ENCODE assay signal across 35 cellular contexts in genomic region chr7:44681645-44682044, GRCh38.
"Had no signal": no experiment of that assay in that cellular context is flagged by ENCODE, and none has a peak within 500 bp of the region (broad histone marks: within the 10 kb centered on the region; RNA-seq: fewer than 3 reads in every experiment).

No MANE protein-coding gene starts in this region.

- H3K9me3 ChIP-seq: adrenal gland, body of pancreas, breast epithelium, MG63, Peyer's patch had no signal

- H3K27ac Mint-ChIP-seq: activated B cell treated with CpG ODN at 0.5 μM for 24 hours; activated CD8-positive, alpha-beta T cell treated with anti-CD3 and anti-CD28 coated beads for 36 hours; activated naive CD4-positive, alpha-beta T cell treated with anti-CD3 and anti-CD28 coated beads for 36 hours; activated T-cell treated with anti-CD3 and anti-CD28 coated beads, Interleukin-2, amount 50 U/mL, for 72 hours; activated T-helper 2 cell treated with anti-CD3 and anti-CD28 coated beads, Interferon-gamma antibody, Interleukin-2, Interleukin-4, amounts not matched to agents 10 μg/mL and 5 μg/mL and 100 μg/mL, durations not matched to agents 14 hours and 24 hours and 36 hours had no signal

- H3K36me3 Mint-ChIP-seq: activated naive CD4-positive, alpha-beta T cell treated with anti-CD3 and anti-CD28 coated beads, Interleukin-2, amount 50 U/mL, for 72 hours had no signal

- H3K4me1 ChIP-seq: body of pancreas, breast epithelium, Peyer's patch had no signal

- H3K4me1 Mint-ChIP-seq: activated B cell treated with CpG ODN at 0.5 μM for 24 hours, T-cell had no signal

- H3K36me3 ChIP-seq: breast epithelium had no signal

- H3K4me3 ChIP-seq: adrenal gland, body of pancreas, breast epithelium, MG63, Peyer's patch had no signal

- H3K27me3 ChIP-seq: adrenal gland, body of pancreas, breast epithelium, MG63, Peyer's patch had no signal

- H3K27ac ChIP-seq: body of pancreas, breast epithelium, Peyer's patch had no signal

- DNase-seq: activated B cell treated with CpG ODN at 0.5 μM for 24 hours; activated CD4-positive, alpha-beta T cell treated with anti-CD3 and anti-CD28 coated beads for 4 hours; activated CD4-positive, alpha-beta T cell treated with anti-CD3 and anti-CD28 coated beads, Interleukin-2, amount 50 U/mL, for 1 hour; activated CD4-positive, CD25-positive, alpha-beta regulatory T cell treated with anti-CD3 and anti-CD28 coated beads, Interleukin-2, amount 50 U/mL, for 72 hours; activated CD8-positive, alpha-beta T cell treated with anti-CD3 and anti-CD28 coated beads for 36 hours; activated gamma-delta T cell treated with Interleukin-2 at 50 U/mL for 16 hours; activated naive CD4-positive, alpha-beta T cell treated with anti-CD3 and anti-CD28 coated beads for 36 hours; activated T-cell treated with anti-CD3 and anti-CD28 coated beads, Interleukin-2, amount 50 U/mL, for 1 hour; activated T-cell treated with anti-CD3 and anti-CD28 coated beads, Interleukin-2, amount 50 U/mL, for 72 hours; body of pancreas; Kasumi-1; KG1; MG63; NCI-H1048; NCI-H1105 treated with DMSO at 0.1 percent for 48 hours; NCI-H1436; NCI-H1694; NCI-H1930; NCI-H2081 treated with DMSO at 0.1 percent for 48 hours; NCI-H226; NCI-H446 treated with DMSO at 0.1 percent for 48 hours; NCI-H524; NCI-H69; PC-3; Peyer's patch; RPMI8226; SIG-M5; T-cell; T-helper 2 cell; T-helper 9 cell had no signal

- H3K27me3 Mint-ChIP-seq: activated B cell treated with CpG ODN at 0.5 μM for 24 hours; activated CD8-positive, alpha-beta T cell treated with anti-CD3 and anti-CD28 coated beads for 36 hours; T-cell had no signal

- H3K4me3 Mint-ChIP-seq: activated B cell treated with CpG ODN at 0.5 μM for 24 hours; activated CD8-positive, alpha-beta T cell treated with anti-CD3 and anti-CD28 coated beads for 36 hours; activated naive CD4-positive, alpha-beta T cell treated with anti-CD3 and anti-CD28 coated beads for 36 hours; activated T-cell treated with anti-CD3 and anti-CD28 coated beads, Interleukin-2, amount 50 U/mL, for 72 hours; T-cell had no signal

- ATAC-seq: activated CD8-positive, alpha-beta T cell treated with anti-CD3 and anti-CD28 coated beads for 36 hours; activated naive CD4-positive, alpha-beta T cell treated with anti-CD3 and anti-CD28 coated beads, Interleukin-2, amount 50 U/mL, for 72 hours; activated T-cell treated with anti-CD3 and anti-CD28 coated beads, Interleukin-2, amount 50 U/mL, for 72 hours; body of pancreas; PC-3; SK-N-SH treated with all-trans-retinoic acid at 6 μM for 48 hours; T-cell had no signal

- H3K9me3 Mint-ChIP-seq: activated B cell treated with CpG ODN at 0.5 μM for 24 hours; activated CD8-positive, alpha-beta T cell treated with anti-CD3 and anti-CD28 coated beads for 36 hours; activated naive CD4-positive, alpha-beta T cell treated with anti-CD3 and anti-CD28 coated beads for 36 hours; activated naive CD4-positive, alpha-beta T cell treated with anti-CD3 and anti-CD28 coated beads, Interleukin-2, amount 50 U/mL, for 72 hours; activated T-cell treated with anti-CD3 and anti-CD28 coated beads, Interleukin-2, amount 50 U/mL, for 72 hours; activated T-helper 2 cell treated with anti-CD3 and anti-CD28 coated beads, Interferon-gamma antibody, Interleukin-2, Interleukin-4, amounts not matched to agents 10 μg/mL and 5 μg/mL and 100 μg/mL, durations not matched to agents 14 hours and 24 hours and 36 hours; T-cell had no signal
